Comparison of ENCODE assay signal across 9 cellular contexts in the genomic region with DNA sequence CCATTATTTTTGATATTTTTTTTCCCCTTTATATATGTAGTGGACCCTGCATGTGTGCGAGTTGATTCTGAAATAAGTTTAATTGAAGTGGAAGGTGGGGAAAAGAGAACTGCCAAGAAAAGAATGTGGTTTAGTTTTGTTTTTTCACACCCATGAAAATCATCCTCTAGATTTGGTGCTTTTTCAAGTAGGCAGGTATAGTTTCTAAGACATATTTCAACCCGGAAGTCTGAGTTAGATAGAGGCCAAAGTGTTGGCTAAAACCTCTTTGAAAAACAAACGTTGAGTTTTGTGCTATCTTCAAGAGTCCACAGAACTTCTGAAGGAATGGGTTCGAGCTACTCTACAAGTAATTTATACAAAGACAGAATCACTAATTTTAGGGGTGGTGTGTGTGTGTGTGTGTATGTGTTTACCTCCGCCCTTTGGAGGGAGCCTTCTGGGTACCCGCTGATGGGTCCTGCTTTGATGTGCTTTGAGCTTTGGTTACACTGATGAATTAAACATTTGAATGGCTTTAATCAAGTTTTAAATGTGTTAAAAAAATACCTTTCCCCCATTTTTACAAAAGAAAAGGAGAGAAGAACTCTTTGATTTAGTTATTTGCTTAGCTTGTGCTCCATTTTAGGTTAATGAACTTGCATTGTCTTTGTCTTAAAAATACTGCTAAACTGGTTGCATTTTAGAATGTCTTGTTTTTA. TPM values are rescaled to one million over a fixed set of nuclear protein-coding genes. Genes with fewer than 3 reads are reported as not detected.
DNase-seq lines count a peak whose midpoint lies in the region; ATAC-seq, FAIRE-seq and TF ChIP-seq lines count a peak whose summit lies in the region.
"Had no signal": no experiment of that assay in that cellular context is flagged by ENCODE, and none has a peak within 500 bp of the region (broad histone marks: within the 10 kb centered on the region; RNA-seq: fewer than 3 reads in every experiment).

No MANE protein-coding gene starts in this region.

- peaks cover 16% of the 10 kb centered on the region for H3K9me1 ChIP-seq in keratinocyte (ENCODE audit: control insufficient read depth, extremely low read depth, insufficient read depth, low read length)

- peaks cover 74% of the 10 kb centered on the region for H3K79me2 ChIP-seq in keratinocyte (ENCODE audit: control insufficient read depth, insufficient read depth, low read length)

- peaks cover 14% of the 10 kb centered on the region for H3K36me3 Mint-ChIP-seq in activated T-cell treated with anti-CD3 and anti-CD28 coated beads, Interleukin-2, amount 50 U/mL, for 24 hours (ENCODE audit: low read depth)
- H3K36me3 Mint-ChIP-seq in activated naive CD4-positive, alpha-beta T cell treated with anti-CD3 and anti-CD28 coated beads, Interleukin-2, amount 50 U/mL, for 72 hours, result peaks cover 10 to 13% of the 10 kb centered on the region in 2 donors

- H3K27me3 ChIP-seq in keratinocyte (ENCODE audit: control insufficient read depth, extremely low read depth, insufficient read depth, low read length) (no peaks in the 10 kb centered on the region), tibial artery (no peaks in the 10 kb centered on the region)

- H2AFZ ChIP-seq in keratinocyte (ENCODE audit: control insufficient read depth, low read length), result no peak overlapping the region

- H3K9me3 ChIP-seq in keratinocyte (ENCODE audit: control insufficient read depth, low read depth, low read length), result no peaks in the 10 kb centered on the region
- no peaks in the 10 kb centered on the region for H3K9me3 ChIP-seq in tibial artery

- peak overlapping the region; percentile 83 for H3K4me3 Mint-ChIP-seq in activated T-cell treated with anti-CD3 and anti-CD28 coated beads, Interleukin-2, amount 50 U/mL, for 24 hours

- H3K27me3 Mint-ChIP-seq in activated T-cell treated with anti-CD3 and anti-CD28 coated beads, Interleukin-2, amount 50 U/mL, for 24 hours, result no peaks in the 10 kb centered on the region

- H3K4me3 ChIP-seq in keratinocyte (ENCODE audit: control insufficient read depth in 2 of 3, extremely low read depth in 1 of 3, insufficient read depth in 2 of 3, low read depth in 1 of 3, low read length in 3 of 3), result peak overlapping the region; percentile 64 to 99 (median 96)
- peak overlapping the region; percentile 78 to 90 for H3K4me3 ChIP-seq in tibial artery

- peak overlapping the region; percentile 97 for H3K9ac ChIP-seq in keratinocyte (ENCODE audit: control insufficient read depth, extremely low read depth, insufficient read depth, low read length)

- no peaks in the 10 kb centered on the region for H3K9me3 Mint-ChIP-seq in activated T-cell treated with anti-CD3 and anti-CD28 coated beads, Interleukin-2, amount 50 U/mL, for 24 hours
- no peaks in the 10 kb centered on the region for H3K9me3 Mint-ChIP-seq in activated naive CD4-positive, alpha-beta T cell treated with anti-CD3 and anti-CD28 coated beads, Interleukin-2, amount 50 U/mL, for 72 hours

- no peak for DNase-seq in activated T-cell treated with anti-CD3 and anti-CD28 coated beads, Interleukin-2, amount 50 U/mL, for 24 hours
- DNase-seq in activated T-cell treated with anti-CD3 and anti-CD28 coated beads, Interleukin-2, amount 50 U/mL, for 1 hour, result no peak
- DNase-seq in activated naive CD4-positive, alpha-beta T cell treated with anti-CD3 and anti-CD28 coated beads, Interleukin-2, amount 50 U/mL, for 72 hours (ENCODE audit: low spot score in 2 of 2), result no peak
- DNase-seq in keratinocyte (ENCODE audit: low read depth, low spot score) (no peak), tibial artery (no peak), T-helper 9 cell (no peak), NCI-H2029 (lab: John Stamatoyannopoulos, UW) (no peak)

- H4K20me1 ChIP-seq in keratinocyte (ENCODE audit: control insufficient read depth, extremely low read depth, insufficient read depth, low read length), result peaks cover under 1% of the 10 kb centered on the region

- H3K36me3 ChIP-seq in keratinocyte (ENCODE audit: control insufficient read depth in 2 of 2, extremely low read depth in 1 of 2, insufficient read depth in 2 of 2, low read length in 2 of 2), result peaks cover 0 to 4% of the 10 kb centered on the region in 2 experiments
- no peaks in the 10 kb centered on the region for H3K36me3 ChIP-seq in tibial artery

- intact Hi-C loops in tibial artery (cut with DNase I; ENCODE audit: low total_unique reads), result loop anchor here (10.0 kb wide), 1 partner anchor 125 kb away; no protein-coding TSS in a partner anchor

- dilution Hi-C loops in keratinocyte (cut with MboI; ENCODE audit: extremely low pct_ligation_motif_present, low sequenced_read_pairs), result no loop called here

- H3K4me1 Mint-ChIP-seq in activated T-cell treated with anti-CD3 and anti-CD28 coated beads, Interleukin-2, amount 50 U/mL, for 24 hours (ENCODE audit: low read depth), result peaks cover 66% of the 10 kb centered on the region

- H3K27ac ChIP-seq in keratinocyte (ENCODE audit: control insufficient read depth, insufficient read depth, low read length) (peak overlapping the region; percentile 66), tibial artery (peak overlapping the region in 1 of 2 donors; percentile 90)

- no peak for FAIRE-seq in keratinocyte (lab: Jason Lieb, UNC)
- FAIRE-seq: D721Med had no signal

- peaks cover 53% of the 10 kb centered on the region for H3K4me1 ChIP-seq in keratinocyte (ENCODE audit: control insufficient read depth, extremely low read depth, insufficient read depth, low read length)
- peaks cover 0 to 44% (median 25%) of the 10 kb centered on the region in 4 donors for H3K4me1 ChIP-seq in tibial artery

- peak overlapping the region; percentile 88 for H3K27ac Mint-ChIP-seq in activated T-cell treated with anti-CD3 and anti-CD28 coated beads, Interleukin-2, amount 50 U/mL, for 24 hours
- H3K27ac Mint-ChIP-seq in activated naive CD4-positive, alpha-beta T cell treated with anti-CD3 and anti-CD28 coated beads, Interleukin-2, amount 50 U/mL, for 72 hours, result peak overlapping the region; percentile 76 to 96

- H3K4me2 ChIP-seq in keratinocyte (ENCODE audit: control insufficient read depth, extremely low read depth, insufficient read depth, low read depth, low read length), result peak overlapping the region; percentile 97

- no peak for TF ChIP-seq CTCF in keratinocyte (optimal IDR thresholded peaks at IDR 0.05 in 1 of 3, IDR thresholded peaks at IDR 0.05 in 1 of 3, conservative IDR thresholded peaks at IDR 0.05 in 1 of 3; ENCODE audit: extremely low read depth in 1 of 3, insufficient read depth in 2 of 3, low read length in 3 of 3)
- TF ChIP-seq CTCF in tibial artery (IDR thresholded peaks at IDR 0.05), result no peak

- no peak for ATAC-seq in activated naive CD4-positive, alpha-beta T cell treated with anti-CD3 and anti-CD28 coated beads, Interleukin-2, amount 50 U/mL, for 72 hours
- ATAC-seq in HG02798 (IDR thresholded peaks at IDR 0.05; ENCODE audit: poor library complexity, unreplicated experiment), result no peak

RNA-seq across cellular contexts. Expression of a gene that starts 2.5 kb away (rescaled TPM):
- total RNA-seq in activated naive CD4-positive, alpha-beta T cell treated with anti-CD3 and anti-CD28 coated beads, Interleukin-2, amount 50 U/mL, for 72 hours, result 10 to 100 TPM; 15.0 to 22.4 TPM
- 4.3 to 6.2 TPM (median 6.1 TPM) in 3 replicates for polyA plus RNA-seq in keratinocyte
- polyA plus RNA-seq in keratinocyte (2011; ENCODE audit: low read depth), result 5.6 TPM
- 4.7 and 5.5 TPM in 2 replicates for polyA plus RNA-seq in keratinocyte (2011; cell fraction: cytosol; rRNA removed)
- polyA plus RNA-seq in keratinocyte (2011; cell fraction: nucleus; rRNA removed), result 30.5 and 34.2 TPM in 2 replicates
- polyA plus RNA-seq in keratinocyte (2012; ENCODE audit: low replicate concordance), result 10.6 and 17.1 TPM in 2 replicates
- 35.4 to 71.6 TPM (median 38.5 TPM) in 3 replicates for polyA minus RNA-seq in keratinocyte
- polyA minus RNA-seq in keratinocyte (2011; cell fraction: cytosol; rRNA and poly(A)+ RNA removed), result 20.1 TPM
- 43.5 and 68.8 TPM in 2 replicates for polyA minus RNA-seq in keratinocyte (2011; cell fraction: nucleus; rRNA and poly(A)+ RNA removed)
